ENCODE assay signal across 8 cellular contexts in genomic region chr2:217090024-217090473, GRCh38.
A peak's percentile ranks its signal among the peaks of the same experiment; 100 is the strongest.
DNase-seq lines count a peak whose midpoint lies in the region; ATAC-seq and TF ChIP-seq lines count a peak whose summit lies in the region.

No MANE protein-coding gene starts in this region.

- H3K4me3 Mint-ChIP-seq in activated CD4-positive, alpha-beta T cell treated with anti-CD3 and anti-CD28 coated beads, Interleukin-2, amount 10 ng/mL, durations not matched to agents 7 days and 5 days: peak overlapping the region; percentile 21
- no peak overlapping the region for H3K4me3 Mint-ChIP-seq in mesothelial cell of epicardium

- H3F3A ChIP-seq in PC-3 (ENCODE audit: low read length, unreplicated experiment): no peaks in the 10 kb centered on the region

- peak overlapping the region; percentile 24; the same call in 1 of the 2 replicates for H3K4me3 ChIP-seq in PC-3 (ENCODE audit: low read length)

- no peaks in the 10 kb centered on the region for H3K9me3 Mint-ChIP-seq in activated CD4-positive, alpha-beta T cell treated with anti-CD3 and anti-CD28 coated beads, Interleukin-2, amount 10 ng/mL, durations not matched to agents 7 days and 5 days
- H3K9me3 Mint-ChIP-seq in mesothelial cell of epicardium: peaks cover 8% of the 10 kb centered on the region

- no peaks in the 10 kb centered on the region for H3K9me3 ChIP-seq in PC-3 (ENCODE audit: low read length)

- peak; percentile 24 for DNase-seq in activated CD4-positive, alpha-beta T cell treated with anti-CD3 and anti-CD28 coated beads, Interleukin-2, amount 10 ng/mL, durations not matched to agents 7 days and 5 days
- no peak for DNase-seq in activated CD4-positive, alpha-beta T cell treated with anti-CD3 and anti-CD28 coated beads, Interleukin-2, amount 50 U/mL, for 1 hour
- DNase-seq in PC-3 (no peak), mesothelial cell of epicardium (ENCODE audit: low spot score in 2 of 2, unreplicated experiment in 2 of 2) (no peak), NCI-H2227 (lab: John Stamatoyannopoulos, UW; ENCODE audit: unreplicated experiment) (no peak), NCI-H345 (lab: John Stamatoyannopoulos, UW) (no peak), sciatic nerve (ENCODE audit: low spot score) (no peak)

- peaks cover 32% of the 10 kb centered on the region for H3K4me1 Mint-ChIP-seq in activated CD4-positive, alpha-beta T cell treated with anti-CD3 and anti-CD28 coated beads, Interleukin-2, amount 10 ng/mL, durations not matched to agents 7 days and 5 days
- H3K4me1 Mint-ChIP-seq in mesothelial cell of epicardium: peaks cover 10% of the 10 kb centered on the region

- POLR2A ChIA-PET in activated CD4-positive, alpha-beta T cell treated with anti-CD3 and anti-CD28 coated beads, Interleukin-2, amount 10 ng/mL, durations not matched to agents 7 days and 5 days (lab: Charles Lee): no interaction called here
- POLR2A ChIA-PET in PC-3 (lab: Charles Lee; ENCODE audit: unreplicated experiment): no interaction called here

- H3K27me3 ChIP-seq in PC-3 (ENCODE audit: low read length): no peaks in the 10 kb centered on the region

- H2AFZ ChIP-seq in PC-3 (ENCODE audit: low read length): peak overlapping the region; percentile 42

- H3K4me1 ChIP-seq in PC-3 (ENCODE audit: insufficient read depth, low read length): peaks cover 8% of the 10 kb centered on the region; the same call in 1 of the 2 replicates

- CTCF ChIA-PET in activated CD4-positive, alpha-beta T cell treated with anti-CD3 and anti-CD28 coated beads, Interleukin-2, amount 10 ng/mL, durations not matched to agents 7 days and 5 days (lab: Charles Lee): interaction anchor here (0.6 kb wide), 1 partner anchor 234 kb away, joined by 4 read pairs; no protein-coding TSS in a partner anchor
- CTCF ChIA-PET in PC-3 (lab: Charles Lee): no interaction called here

- H3K27me3 Mint-ChIP-seq in activated CD4-positive, alpha-beta T cell treated with anti-CD3 and anti-CD28 coated beads, Interleukin-2, amount 10 ng/mL, durations not matched to agents 7 days and 5 days: peaks cover 2% of the 10 kb centered on the region
- H3K27me3 Mint-ChIP-seq in mesothelial cell of epicardium (ENCODE audit: low read depth): no peaks in the 10 kb centered on the region

- no peak overlapping the region for H3K27ac ChIP-seq in PC-3 (ENCODE audit: low read length)

- no peaks in the 10 kb centered on the region for H3K36me3 Mint-ChIP-seq in activated CD4-positive, alpha-beta T cell treated with anti-CD3 and anti-CD28 coated beads, Interleukin-2, amount 10 ng/mL, durations not matched to agents 7 days and 5 days (ENCODE audit: low read depth)
- H3K36me3 Mint-ChIP-seq in mesothelial cell of epicardium: no peaks in the 10 kb centered on the region

- TF ChIP-seq CTCF in PC-3 (conservative IDR thresholded peaks at IDR 0.05; ENCODE audit: low read depth, low read length): no peak
- no peak for TF ChIP-seq CTCF in mesothelial cell of epicardium (IDR thresholded peaks at IDR 0.05; ENCODE audit: unreplicated experiment)

- no peaks in the 10 kb centered on the region for H3K36me3 ChIP-seq in PC-3 (ENCODE audit: low read depth, low read length)

- peak overlapping the region; percentile 47 for H3K4me2 ChIP-seq in PC-3 (ENCODE audit: low read length)

- ATAC-seq in HG02852 (IDR thresholded peaks at IDR 0.05; ENCODE audit: unreplicated experiment) (peak; percentile 73), PC-3 (peak; percentile 51), sciatic nerve (no peak)

- no peak overlapping the region for H3K9ac ChIP-seq in PC-3 (ENCODE audit: low read length)

- no TSS peak for BruUV-seq in PC-3 (replicated peaks; lab: Mats Ljungman, UMichigan)

- no peaks in the 10 kb centered on the region for H3K79me2 ChIP-seq in PC-3 (ENCODE audit: low read length)

- intact Hi-C loops in PC-3 (cut with micrococcal nuclease): no loop called here
- intact Hi-C loops in sciatic nerve (cut with DNase I): no loop called here

- no peaks in the 10 kb centered on the region for H3K9me2 ChIP-seq in PC-3 (replicated peaks; ENCODE audit: low read length)

- no peak overlapping the region for H3K27ac Mint-ChIP-seq in activated CD4-positive, alpha-beta T cell treated with anti-CD3 and anti-CD28 coated beads, Interleukin-2, amount 10 ng/mL, durations not matched to agents 7 days and 5 days
- H3K27ac Mint-ChIP-seq in mesothelial cell of epicardium: peak overlapping the region; percentile 71

- no peaks in the 10 kb centered on the region for H4K20me1 ChIP-seq in PC-3 (ENCODE audit: low read length)
